19 cellular contexts compared by ENCODE assay signal in genomic region chr6:151992091-151992490, GRCh38.
"Had no signal": no experiment of that assay in that cellular context is flagged by ENCODE, and none has a peak within 500 bp of the region (broad histone marks: within the 10 kb centered on the region; RNA-seq: fewer than 3 reads in every experiment).

No MANE protein-coding gene starts in this region.

- H3K4me1 ChIP-seq: foreskin keratinocyte, left ventricle myocardium inferior, lower lobe of right lung, sigmoid colon, testis, tibial nerve had no signal

- H3K4me3 ChIP-seq: coronary artery, left ventricle myocardium inferior, lower lobe of right lung, sigmoid colon, skin epidermis, testis, tibial nerve had no signal

- DNase-seq: effector CD4-positive, alpha-beta T cell; endodermal cell; foreskin keratinocyte; kidney; left cardiac atrium; left ventricle myocardium inferior; lower lobe of right lung; natural killer cell; posterior cingulate gyrus; sigmoid colon; stimulated activated CD4-positive, alpha-beta T cell treated with anti-CD3 and anti-CD28 coated beads, Interleukin-2, amount 100 ng/mL, for 24 hours; stimulated activated CD4-positive, alpha-beta T cell treated with anti-CD3 and anti-CD28 coated beads, Interleukin-4, amount 100 ng/mL, for 4 hours; stimulated activated naive B cell treated with anti-CD40 and anti-IgM and Interleukin-4, amounts not matched to agents 10 μg/mL and 1 μg/mL and 100 μg/mL, for 72 hours; stimulated activated naive CD8-positive, alpha-beta T cell treated with anti-CD3 and anti-CD28 coated beads, Interleukin-15, amount 100 ng/mL, for 72 hours; testis had no signal

- FAIRE-seq: endothelial cell of umbilical vein, kidney had no signal

- ATAC-seq: foreskin keratinocyte; left cardiac atrium; lower lobe of right lung; natural killer cell; stimulated activated naive B cell treated with anti-CD40 and anti-IgM and Interleukin-4, amounts not matched to agents 10 μg/mL and 1 μg/mL and 100 μg/mL, for 72 hours; stimulated activated naive CD8-positive, alpha-beta T cell treated with anti-CD3 and anti-CD28 coated beads, Interleukin-15, amount 100 ng/mL, for 72 hours had no signal

- H3K27ac ChIP-seq: coronary artery, foreskin keratinocyte, left ventricle myocardium inferior, lower lobe of right lung, sigmoid colon, skin epidermis, testis, tibial nerve had no signal

- H3K36me3 ChIP-seq: left ventricle myocardium inferior, lower lobe of right lung, sigmoid colon had no signal

- H3K9me3 ChIP-seq: left ventricle myocardium inferior, lower lobe of right lung, sigmoid colon, testis, tibial nerve had no signal

- H3K27me3 ChIP-seq: foreskin keratinocyte, sigmoid colon, testis, tibial nerve had no signal
